Comparison of ENCODE assay signal across 1 cellular context in the genomic region with DNA sequence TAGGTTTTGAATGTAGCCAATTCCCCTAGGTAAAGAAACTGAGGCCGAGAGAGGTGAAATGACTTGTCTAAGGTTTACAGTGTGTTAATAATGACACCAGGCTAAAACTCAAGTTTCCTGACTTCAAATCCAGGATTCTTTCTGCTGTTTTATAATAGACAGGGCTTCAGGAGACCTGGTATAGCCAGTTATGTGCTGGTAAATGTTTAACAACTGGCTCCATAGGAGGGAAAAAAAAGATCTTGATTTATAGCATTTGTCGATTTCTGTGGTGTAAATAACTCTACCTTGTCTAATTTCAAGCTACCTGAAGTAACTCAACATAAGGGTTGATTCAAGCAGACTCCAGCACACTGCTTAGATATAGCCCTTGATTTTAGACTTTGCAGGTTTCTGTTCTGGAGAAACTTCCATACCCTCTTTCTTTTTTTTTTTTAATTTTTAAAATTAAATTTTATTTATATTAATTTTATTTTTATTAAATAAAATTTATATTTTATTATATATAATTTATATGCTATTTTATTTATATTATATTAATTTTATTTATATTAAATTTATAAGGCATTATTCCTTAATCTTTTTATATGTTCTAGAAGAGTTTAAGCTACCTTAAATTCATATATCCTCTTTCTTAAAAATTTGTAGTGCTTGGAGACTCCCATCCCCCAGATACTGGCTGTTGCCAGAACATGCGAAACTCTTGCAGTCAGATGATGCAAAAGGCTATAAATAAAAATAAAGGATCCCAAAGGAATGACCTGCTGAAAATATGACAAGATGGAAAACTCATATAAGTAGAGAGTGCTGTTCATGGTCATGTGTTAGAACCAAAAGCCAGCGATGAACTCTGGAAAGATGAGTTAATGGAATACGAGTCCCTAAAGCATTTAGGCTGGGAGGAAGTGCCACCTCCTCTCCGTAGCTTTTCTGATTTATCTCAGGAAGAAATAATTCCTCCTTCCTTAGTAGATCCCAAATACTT.
TF ChIP-seq lines count a peak whose summit lies in the region.

No MANE protein-coding gene starts in this region.

TF ChIP-seq in A549, 52 proteins besides CTCF, POLR2A, EP300 and RAD21 (continued from another document):
- TF ChIP-seq, protein P1, sequence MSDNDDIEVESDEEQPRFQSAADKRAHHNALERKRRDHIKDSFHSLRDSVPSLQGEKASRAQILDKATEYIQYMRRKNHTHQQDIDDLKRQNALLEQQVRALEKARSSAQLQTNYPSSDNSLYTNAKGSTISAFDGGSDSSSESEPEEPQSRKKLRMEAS (IDR thresholded peaks at IDR 0.05), result no peak
- TF ChIP-seq, protein P2, sequence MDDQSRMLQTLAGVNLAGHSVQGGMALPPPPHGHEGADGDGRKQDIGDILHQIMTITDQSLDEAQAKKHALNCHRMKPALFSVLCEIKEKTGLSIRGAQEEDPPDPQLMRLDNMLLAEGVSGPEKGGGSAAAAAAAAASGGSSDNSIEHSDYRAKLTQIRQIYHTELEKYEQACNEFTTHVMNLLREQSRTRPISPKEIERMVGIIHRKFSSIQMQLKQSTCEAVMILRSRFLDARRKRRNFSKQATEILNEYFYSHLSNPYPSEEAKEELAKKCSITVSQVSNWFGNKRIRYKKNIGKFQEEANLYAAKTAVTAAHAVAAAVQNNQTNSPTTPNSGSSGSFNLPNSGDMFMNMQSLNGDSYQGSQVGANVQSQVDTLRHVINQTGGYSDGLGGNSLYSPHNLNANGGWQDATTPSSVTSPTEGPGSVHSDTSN (IDR thresholded peaks at IDR 0.05), result no peak
- TF ChIP-seq POLR2AphosphoS2 (conservative IDR thresholded peaks at IDR 0.05; ENCODE audit: low read length) (no peak), HDAC2 (IDR thresholded peaks at IDR 0.05) (no peak), HEYL (CRISPR knock-in tag; IDR thresholded peaks at IDR 0.05) (no peak), BHLHE40 (IDR thresholded peaks at IDR 0.05; ENCODE audit: low read depth, low read length) (no peak), FOXS1 (CRISPR knock-in tag; IDR thresholded peaks at IDR 0.05) (no peak), HOXB13 (CRISPR knock-in tag; IDR thresholded peaks at IDR 0.05; ENCODE audit: low read depth) (no peak)
TF ChIP-seq in A549: peak in this region for 0.
